Comparison of ENCODE assay signal across 9 cellular contexts in the genomic region with DNA sequence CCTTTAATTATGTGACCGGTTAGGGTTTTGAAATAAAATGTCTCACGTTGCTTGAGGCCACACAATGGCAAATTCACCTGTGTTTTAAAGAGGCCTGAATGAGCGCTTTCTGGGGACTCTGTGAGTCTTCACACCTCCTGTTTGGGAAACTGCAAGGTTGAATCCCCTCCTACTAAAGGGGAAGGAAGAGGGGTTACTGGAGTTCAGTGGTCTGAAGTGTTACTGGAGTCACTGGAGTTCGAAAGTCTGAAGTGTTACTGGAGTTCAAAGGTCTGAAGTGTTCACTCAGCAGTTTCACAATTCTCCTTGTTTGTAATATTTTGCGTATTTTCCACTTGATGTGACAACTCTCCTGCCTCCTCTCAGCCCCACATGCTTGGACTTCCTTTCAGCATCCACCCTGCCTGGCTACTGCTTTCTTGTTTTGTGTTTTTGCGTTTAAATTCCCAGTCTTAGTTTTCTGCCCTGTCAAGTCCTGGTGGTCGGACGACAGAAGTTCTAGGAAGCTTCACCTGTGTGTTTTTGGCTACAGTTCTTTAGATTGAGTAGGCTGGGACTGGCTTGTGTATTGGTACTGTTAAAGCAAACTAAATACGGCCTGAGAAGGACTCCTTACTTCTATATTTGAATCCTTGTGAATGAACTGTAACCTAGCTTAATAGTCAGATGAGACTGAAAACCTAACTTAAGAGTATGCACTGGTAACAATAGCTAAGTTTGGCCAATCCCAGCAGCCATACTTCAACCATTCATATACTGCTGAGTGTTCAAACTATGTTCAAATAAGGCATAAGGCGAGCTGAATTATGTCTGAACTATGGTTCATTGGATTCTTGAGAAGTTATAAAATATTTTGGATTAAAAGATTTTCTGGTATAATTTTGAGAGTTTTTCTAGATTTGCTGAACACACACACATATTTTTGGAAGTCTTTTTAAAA. TPM values are rescaled to one million over a fixed set of nuclear protein-coding genes. Genes with fewer than 3 reads are reported as not detected.
A peak's percentile ranks its signal among the peaks of the same experiment; 100 is the strongest.
DNase-seq lines count a peak whose midpoint lies in the region; ATAC-seq and TF ChIP-seq lines count a peak whose summit lies in the region.
"Had no signal": no experiment of that assay in that cellular context is flagged by ENCODE, and none has a peak within 500 bp of the region (broad histone marks: within the 10 kb centered on the region; RNA-seq: fewer than 3 reads in every experiment).

No MANE protein-coding gene starts in this region.

- TF ChIP-seq CTCF in astrocyte of the spinal cord (IDR thresholded peaks at IDR 0.05; ENCODE audit: low read depth, low read length), result no peak
- TF ChIP-seq CTCF in right lobe of liver (IDR thresholded peaks at IDR 0.05), result no peak
- TF ChIP-seq CTCF in transverse colon (IDR thresholded peaks at IDR 0.05), result peak in 2 of 5 experiments; percentile 35 to 48

- ATAC-seq in right lobe of liver (peak; percentile 59 to 71 (median 62)), HG03520 (IDR thresholded peaks at IDR 0.05; ENCODE audit: unreplicated experiment) (no peak), HG02588 (IDR thresholded peaks at IDR 0.05; ENCODE audit: unreplicated experiment) (no peak)

- no peak for DNase-seq in activated T-cell treated with anti-CD3 and anti-CD28 coated beads, Interleukin-2, amount 50 U/mL, for 24 hours
- no peak for DNase-seq in activated T-cell treated with anti-CD3 and anti-CD28 coated beads, Interleukin-2, amount 50 U/mL, for 1 hour
- DNase-seq in astrocyte of the spinal cord (ENCODE audit: low read depth, low spot score) (no peak), right lobe of liver (peak in 1 of 3 donors; percentile 57), transverse colon (no peak), amniotic stem cell (lab: John Stamatoyannopoulos, UW) (no peak)

- no peaks in the 10 kb centered on the region for H3K36me3 Mint-ChIP-seq in activated T-cell treated with anti-CD3 and anti-CD28 coated beads, Interleukin-2, amount 50 U/mL, for 24 hours (ENCODE audit: low read depth)

- H3K9me3 Mint-ChIP-seq in activated T-cell treated with anti-CD3 and anti-CD28 coated beads, Interleukin-2, amount 50 U/mL, for 24 hours, result no peaks in the 10 kb centered on the region
- H3K9me3 Mint-ChIP-seq: central memory CD8-positive, alpha-beta T cell had no signal

- H3K9me3 ChIP-seq in right lobe of liver (no peaks in the 10 kb centered on the region), transverse colon (no peaks in the 10 kb centered on the region)

- H3K27ac ChIP-seq in right lobe of liver (peak overlapping the region; percentile 95 to 100 (median 99)), transverse colon (peak overlapping the region; percentile 93 to 96 (median 94))

- peak overlapping the region; percentile 80 for H3K4me3 Mint-ChIP-seq in activated T-cell treated with anti-CD3 and anti-CD28 coated beads, Interleukin-2, amount 50 U/mL, for 24 hours
- H3K4me3 Mint-ChIP-seq: central memory CD8-positive, alpha-beta T cell had no signal

- peaks cover 0 to 28% (median 6%) of the 10 kb centered on the region in 4 donors for H3K4me1 ChIP-seq in right lobe of liver
- peaks cover 9 to 57% (median 34%) of the 10 kb centered on the region in 4 donors for H3K4me1 ChIP-seq in transverse colon

- no peaks in the 10 kb centered on the region for H3K27me3 ChIP-seq in right lobe of liver
- H3K27me3 ChIP-seq in transverse colon, result no peaks in the 10 kb centered on the region

- no peak overlapping the region for H3K27ac Mint-ChIP-seq in activated T-cell treated with anti-CD3 and anti-CD28 coated beads, Interleukin-2, amount 50 U/mL, for 24 hours

- 19% methylated on average over 10 of the region's 10 CpGs for WGBS in right lobe of liver (ENCODE audit: insufficient coverage, low coverage, low lambda C conversion rate, missing lambda C conversion rate)
- 45 to 52% methylated on average over 9 to 10 of the region's 10 CpGs for WGBS in transverse colon (ENCODE audit: low coverage in 1 of 2), 2 donors

- H3K27me3 Mint-ChIP-seq in activated T-cell treated with anti-CD3 and anti-CD28 coated beads, Interleukin-2, amount 50 U/mL, for 24 hours, result peaks cover 65% of the 10 kb centered on the region

- no peak for TF ChIP-seq EP300 in transverse colon (IDR thresholded peaks at IDR 0.05; ENCODE audit: low read depth)

- H3K4me3 ChIP-seq in astrocyte of the spinal cord (ENCODE audit: low read depth, low read length), result peak overlapping the region; percentile 63
- peak overlapping the region; percentile 61 to 82 (median 79) for H3K4me3 ChIP-seq in right lobe of liver
- peak overlapping the region in 3 of 4 donors; percentile 59 to 73 (median 66) for H3K4me3 ChIP-seq in transverse colon

- H3K4me1 Mint-ChIP-seq in activated T-cell treated with anti-CD3 and anti-CD28 coated beads, Interleukin-2, amount 50 U/mL, for 24 hours (ENCODE audit: low read depth), result peaks cover 20% of the 10 kb centered on the region

- in situ Hi-C loops in astrocyte of the spinal cord (cut with HindIII; ENCODE audit: low sequenced_read_pairs) (no loop called here), transverse colon (cut with MboI; ENCODE audit: low pct_ligation_motif_present in 1 of 4, low pct_unique_long_range_greater_than_20kb in 1 of 4, low sequenced_read_pairs in 3 of 4) (no loop called here)

- intact Hi-C loops in right lobe of liver (cut with DNase I) (no loop called here), transverse colon (cut with DNase I; ENCODE audit: low total_unique reads) (no loop called here)

- peak; percentile 51 for TF ChIP-seq POLR2A in right lobe of liver (IDR thresholded peaks at IDR 0.05)
- peak; percentile 33 for TF ChIP-seq POLR2A in transverse colon (IDR thresholded peaks at IDR 0.05)

- H3K36me3 ChIP-seq in right lobe of liver (no peaks in the 10 kb centered on the region), transverse colon (no peaks in the 10 kb centered on the region)

RNA-seq across cellular contexts. Expression of gene SMPDL3A, which starts 2.0 kb away (rescaled TPM):
- total RNA-seq in right lobe of liver, result 10 to 100 TPM; 27.5 to 51.9 (median 36.1) TPM
- 100 to 1,000 TPM in 3 of 4 donors, 10 to 100 TPM in 1; 10.1 to 353 (median 172) TPM for total RNA-seq in transverse colon

RNA-seq across cellular contexts. Expression of gene FABP7, which starts 11.5 kb away (rescaled TPM):
- total RNA-seq in right lobe of liver (not detected), transverse colon (under 1 TPM in 2 of 4 donors, not detected in 2; 0.48 to 0.55 TPM)

Comparison
In these comparisons a context has a peak if more than half of its experiments do, and no peak if none do; other contexts are left out.
1. ATAC-seq: peak in right lobe of liver (4 of 4); none in HG03520 (single experiment) and HG02588 (single experiment).
2. Peak in every context shown above with its lines, with median percentiles within 50 percentile points of each other: H3K4me3 ChIP-seq.